Comparison of ENCODE assay signal across 22 cellular contexts in genomic region chr7:116727432-116728009, GRCh38. TPM values are rescaled to one million over a fixed set of nuclear protein-coding genes. Genes with fewer than 3 reads are reported as not detected.
DNase-seq lines count a peak whose midpoint lies in the region; ATAC-seq, FAIRE-seq and TF ChIP-seq lines count a peak whose summit lies in the region.
"Had no signal": no experiment of that assay in that cellular context is flagged by ENCODE, and none has a peak within 500 bp of the region (broad histone marks: within the 10 kb centered on the region; RNA-seq: fewer than 3 reads in every experiment).

No MANE protein-coding gene starts in this region.

- peaks cover 77% of the 10 kb centered on the region for H3K79me2 ChIP-seq in Karpas-422 (ENCODE audit: low read length)

- no peak overlapping the region for H3K27ac Mint-ChIP-seq in stimulated activated effector memory CD8-positive, alpha-beta T cell treated with anti-CD3 and anti-CD28 coated beads, Interleukin-12 subunit alpha, Interleukin-12 subunit beta, amount 100 ng/mL, for 72 hours

- TF ChIP-seq CTCF in bronchial epithelial cell (IDR thresholded peaks at IDR 0.05; ENCODE audit: insufficient read depth, low read length, severe bottlenecking) (no peak), lower lobe of right lung (IDR thresholded peaks at IDR 0.05) (no peak)

- no peaks in the 10 kb centered on the region for H3K9me3 ChIP-seq in Karpas-422 (ENCODE audit: low read length)
- H3K9me3 ChIP-seq in lower lobe of right lung, result no peaks in the 10 kb centered on the region
- H3K9me3 ChIP-seq: esophagus squamous epithelium, neutrophil, upper lobe of right lung had no signal

- H3K36me3 ChIP-seq in Karpas-422 (ENCODE audit: insufficient read depth, low read length), result peaks cover 8% of the 10 kb centered on the region; the same call in 1 of the 2 replicates
- peaks cover 5% of the 10 kb centered on the region for H3K36me3 ChIP-seq in bronchial epithelial cell (ENCODE audit: control insufficient read depth, insufficient read depth, low read length)
- H3K36me3 ChIP-seq in lower lobe of right lung, result no peaks in the 10 kb centered on the region
- H3K36me3 ChIP-seq: esophagus squamous epithelium, neutrophil, upper lobe of right lung had no signal

- peak overlapping the region; percentile 65 for H3K9ac ChIP-seq in Karpas-422 (ENCODE audit: low read length)

- DNase-seq in Karpas-422 (peak; percentile 62), bronchial epithelial cell (ENCODE audit: low read depth) (peak; percentile 57), lower lobe of right lung (no peak), DMS114 treated with DMSO at 0.1 percent for 48 hours (lab: John Stamatoyannopoulos, UW; ENCODE audit: unreplicated experiment) (no peak)
- no peak for DNase-seq in stimulated activated effector memory CD8-positive, alpha-beta T cell treated with anti-CD3 and anti-CD28 coated beads, Interleukin-12 subunit alpha, Interleukin-12 subunit beta, amount 100 ng/mL, for 72 hours (ENCODE audit: low spot score in 2 of 2)
- DNase-seq: activated CD4-positive, alpha-beta T cell treated with anti-CD3 and anti-CD28 coated beads, Interleukin-2, amount 50 U/mL, for 1 hour; activated gamma-delta T cell; amniotic stem cell; caudate nucleus; esophagus squamous epithelium; NCI-H1105 treated with DMSO at 0.1 percent for 48 hours; NCI-H2171; NCI-H526 treated with DMSO at 0.1 percent for 48 hours; SHP77; stimulated activated CD4-positive, alpha-beta T cell treated with anti-CD3 and anti-CD28 coated beads, Interleukin-12 subunit alpha, Interleukin-12 subunit beta, amount 100 ng/mL, for 4 hours; upper lobe of right lung had no signal

- no peaks in the 10 kb centered on the region for H3K4me1 Mint-ChIP-seq in stimulated activated effector memory CD8-positive, alpha-beta T cell treated with anti-CD3 and anti-CD28 coated beads, Interleukin-12 subunit alpha, Interleukin-12 subunit beta, amount 100 ng/mL, for 72 hours

- intact Hi-C loops in lower lobe of right lung (cut with DNase I), result no loop called here

- H3K27ac ChIP-seq in Karpas-422 (ENCODE audit: low read length) (peak overlapping the region; percentile 98), lower lobe of right lung (peak overlapping the region; percentile 22)
- H3K27ac ChIP-seq: neutrophil, upper lobe of right lung had no signal

- H3K4me1 ChIP-seq in Karpas-422 (ENCODE audit: low read length) (peaks cover 84% of the 10 kb centered on the region), lower lobe of right lung (peaks cover 31% of the 10 kb centered on the region)

- H3K4me2 ChIP-seq in Karpas-422 (ENCODE audit: low read depth, low read length, poor library complexity, severe bottlenecking), result peak overlapping the region; percentile 75

- H3K36me3 Mint-ChIP-seq in stimulated activated effector memory CD8-positive, alpha-beta T cell treated with anti-CD3 and anti-CD28 coated beads, Interleukin-12 subunit alpha, Interleukin-12 subunit beta, amount 100 ng/mL, for 72 hours, result no peaks in the 10 kb centered on the region

- H3K9me3 Mint-ChIP-seq in stimulated activated effector memory CD8-positive, alpha-beta T cell treated with anti-CD3 and anti-CD28 coated beads, Interleukin-12 subunit alpha, Interleukin-12 subunit beta, amount 100 ng/mL, for 72 hours, result no peaks in the 10 kb centered on the region

- peak overlapping the region; percentile 48 for H3K4me3 ChIP-seq in Karpas-422 (ENCODE audit: low read length)
- H3K4me3 ChIP-seq in bronchial epithelial cell (ENCODE audit: low read depth, low read length), result no peak overlapping the region
- H3K4me3 ChIP-seq in lower lobe of right lung, result no peak overlapping the region
- H3K4me3 ChIP-seq: esophagus squamous epithelium, upper lobe of right lung had no signal

- FAIRE-seq in bronchial epithelial cell (lab: Jason Lieb, UNC), result peak; percentile 55
- FAIRE-seq: D721Med, GM18507 had no signal

- no peak overlapping the region for H3K4me3 Mint-ChIP-seq in stimulated activated effector memory CD8-positive, alpha-beta T cell treated with anti-CD3 and anti-CD28 coated beads, Interleukin-12 subunit alpha, Interleukin-12 subunit beta, amount 100 ng/mL, for 72 hours

- no peak overlapping the region for H2AFZ ChIP-seq in Karpas-422 (ENCODE audit: low read length)

- 0 out of 2 replicates have a peak, but pooled peaks cover 3% of the 10 kb centered on the region for H4K20me1 ChIP-seq in Karpas-422 (ENCODE audit: insufficient read depth, low read depth, low read length)

- no peaks in the 10 kb centered on the region for H3K27me3 ChIP-seq in Karpas-422 (ENCODE audit: low read length)
- no peaks in the 10 kb centered on the region for H3K27me3 ChIP-seq in bronchial epithelial cell (ENCODE audit: control insufficient read depth, insufficient read depth, low read length)
- H3K27me3 ChIP-seq in lower lobe of right lung (ENCODE audit: low read depth), result no peaks in the 10 kb centered on the region
- H3K27me3 ChIP-seq: esophagus squamous epithelium, neutrophil, upper lobe of right lung had no signal

- ATAC-seq in lower lobe of right lung (peak in 1 of 2 donors; percentile 16), GM18498 (IDR thresholded peaks at IDR 0.05; ENCODE audit: unreplicated experiment) (no peak), HG03432 (IDR thresholded peaks at IDR 0.05; ENCODE audit: unreplicated experiment) (no peak), HG03378 (IDR thresholded peaks at IDR 0.05; ENCODE audit: unreplicated experiment) (no peak)
- peak; percentile 11 for ATAC-seq in stimulated activated effector memory CD8-positive, alpha-beta T cell treated with anti-CD3 and anti-CD28 coated beads, Interleukin-12 subunit alpha, Interleukin-12 subunit beta, amount 100 ng/mL, for 72 hours

- no peaks in the 10 kb centered on the region for H3K9me2 ChIP-seq in Karpas-422 (replicated peaks; ENCODE audit: insufficient read depth, low read length)

RNA-seq across cellular contexts. Expression of gene MET, which starts 55.5 kb away (rescaled TPM):
- total RNA-seq in Karpas-422 (2014; rRNA removed; shearing (Covaris generic); ENCODE audit: low replicate concordance), result 118 and 158 TPM in 2 replicates
- total RNA-seq in bronchial epithelial cell (135 and 156 TPM in 2 replicates), lower lobe of right lung (74.3 TPM)

Comparison
In these comparisons a context has a peak if more than half of its experiments do, and no peak if none do; other contexts are left out.
1. DNase-seq: peak in Karpas-422 (single experiment) and bronchial epithelial cell (single experiment); none in lower lobe of right lung (single experiment), stimulated activated effector memory CD8-positive, alpha-beta T cell treated with anti-CD3 and anti-CD28 coated beads, Interleukin-12 subunit alpha, Interleukin-12 subunit beta, amount 100 ng/mL, for 72 hours (0 of 2) and DMS114 treated with DMSO at 0.1 percent for 48 hours (single experiment).